Comparison of ENCODE assay signal across 8 cellular contexts in genomic region chr17:47188266-47188665, GRCh38. TPM values are rescaled to one million over a fixed set of nuclear protein-coding genes. Genes with fewer than 3 reads are reported as not detected.
DNase-seq lines count a peak whose midpoint lies in the region; ATAC-seq and TF ChIP-seq lines count a peak whose summit lies in the region.

No MANE protein-coding gene starts in this region.

- ATAC-seq in activated T-cell treated with anti-CD3 and anti-CD28 coated beads, Interleukin-2, amount 50 U/mL, for 4 hours = no peak
- no peak for ATAC-seq in lung (ENCODE audit: insufficient read depth, low FRiP score)
- ATAC-seq in GM19397 (IDR thresholded peaks at IDR 0.05; ENCODE audit: unreplicated experiment) = no peak

- H3K9me3 Mint-ChIP-seq in activated T-cell treated with anti-CD3 and anti-CD28 coated beads, Interleukin-2, amount 50 U/mL, for 4 hours = no peaks in the 10 kb centered on the region

- peak overlapping the region; percentile 92 for H3K4me3 Mint-ChIP-seq in activated T-cell treated with anti-CD3 and anti-CD28 coated beads, Interleukin-2, amount 50 U/mL, for 4 hours

- H3K27me3 ChIP-seq in PC-9 (ENCODE audit: insufficient read depth, low read depth) (no peaks in the 10 kb centered on the region), lung (ENCODE audit: control insufficient read depth, insufficient read depth) (no peaks in the 10 kb centered on the region)

- H3K4me2 ChIP-seq in PC-9 = peak overlapping the region; percentile 96

- CTCF ChIA-PET in PC-9 (lab: Charles Lee) = no interaction called here

- intact Hi-C loops in PC-9 (cut with micrococcal nuclease; ENCODE audit: unreplicated experiment) = no loop called here

- H3K4me1 Mint-ChIP-seq in activated T-cell treated with anti-CD3 and anti-CD28 coated beads, Interleukin-2, amount 50 U/mL, for 4 hours (ENCODE audit: low read depth) = peaks cover 58% of the 10 kb centered on the region

- no peak for TF ChIP-seq CTCF in PC-9 (conservative IDR thresholded peaks at IDR 0.05)
- TF ChIP-seq CTCF in lung (IDR thresholded peaks at IDR 0.05; ENCODE audit: control extremely low read depth, extremely low read depth) = no peak

- peaks cover 16% of the 10 kb centered on the region; the same call in 1 of the 2 replicates for H3K36me3 ChIP-seq in PC-9 (ENCODE audit: low read depth)
- H3K36me3 ChIP-seq in lung (ENCODE audit: control insufficient read depth in 2 of 2, insufficient read depth in 2 of 2, low read length in 2 of 2) = no peaks in the 10 kb centered on the region
- H3K36me3 ChIP-seq in urinary bladder (ENCODE audit: insufficient read depth) = no peaks in the 10 kb centered on the region

- no peaks in the 10 kb centered on the region for H3K9me3 ChIP-seq in PC-9 (ENCODE audit: insufficient read depth, low read depth)
- H3K9me3 ChIP-seq in lung (ENCODE audit: control insufficient read depth in 2 of 2, insufficient read depth in 1 of 2, low read length in 1 of 2) = no peaks in the 10 kb centered on the region

- WGBS in lung, 2 donors = 3% methylated on average over 6 of the region's 6 CpGs
- 1% methylated on average over 6 of the region's 6 CpGs for WGBS in urinary bladder

- peaks cover 58% of the 10 kb centered on the region for H3K79me2 ChIP-seq in PC-9 (ENCODE audit: low read depth)

- BruUV-seq in PC-9 (replicated peaks; lab: Mats Ljungman, UMichigan) = TSS peak; percentile 63

- H3K27ac ChIP-seq in PC-9 = peak overlapping the region; percentile 85
- peak overlapping the region; percentile 79 for H3K27ac ChIP-seq in cingulate gyrus (ENCODE audit: low read depth, low read length)
- H3K27ac ChIP-seq in lung (ENCODE audit: low read depth in 1 of 2, low read length in 1 of 2) = peak overlapping the region; percentile 90 to 93
- peak overlapping the region; percentile 84 for H3K27ac ChIP-seq in urinary bladder (ENCODE audit: low read depth)

- H3K36me3 Mint-ChIP-seq in activated T-cell treated with anti-CD3 and anti-CD28 coated beads, Interleukin-2, amount 50 U/mL, for 4 hours (ENCODE audit: insufficient read depth) = peaks cover 6% of the 10 kb centered on the region

- H3F3A ChIP-seq in PC-9 (ENCODE audit: insufficient read depth, low read depth) = peaks cover 21% of the 10 kb centered on the region

- peak overlapping the region; percentile 87 for H3K4me3 ChIP-seq in PC-9
- peak overlapping the region; percentile 50 for H3K4me3 ChIP-seq in lung
- H3K4me3 ChIP-seq in urinary bladder (ENCODE audit: low read depth, low read length) = peak overlapping the region; percentile 47

- peaks cover 19% of the 10 kb centered on the region for H4K20me1 ChIP-seq in PC-9 (ENCODE audit: insufficient read depth)

- POLR2A ChIA-PET in PC-9 (lab: Charles Lee; ENCODE audit: unreplicated experiment) = interaction anchor here (0.7 kb wide), 1 partner anchor 1757 kb away, joined by 14 read pairs; the partner anchor contains the start of gene SNF8

- H3K9me2 ChIP-seq in PC-9 (ENCODE audit: insufficient read depth) = no peaks in the 10 kb centered on the region

- peaks cover 32% of the 10 kb centered on the region for H3K4me1 ChIP-seq in PC-9 (replicated peaks; ENCODE audit: insufficient read depth)
- H3K4me1 ChIP-seq in lung (ENCODE audit: control insufficient read depth in 2 of 2, insufficient read depth in 2 of 2, low read length in 2 of 2) = peaks cover 0 to 16% of the 10 kb centered on the region in 2 donors
- H3K4me1 ChIP-seq in urinary bladder (ENCODE audit: insufficient read depth) = no peaks in the 10 kb centered on the region

- peak overlapping the region; percentile 83 for H2AFZ ChIP-seq in PC-9

- DNase-seq in activated T-cell treated with anti-CD3 and anti-CD28 coated beads, Interleukin-2, amount 50 U/mL, for 4 hours = no peak
- no peak for DNase-seq in activated T-cell treated with anti-CD3 and anti-CD28 coated beads, Interleukin-2, amount 50 U/mL, for 1 hour
- DNase-seq in PC-9 (no peak), lung (ENCODE audit: low spot score) (no peak), GOT3 (lab: John Stamatoyannopoulos, UW) (no peak)

- H3K27me3 Mint-ChIP-seq in activated T-cell treated with anti-CD3 and anti-CD28 coated beads, Interleukin-2, amount 50 U/mL, for 4 hours (ENCODE audit: low read depth) = no peaks in the 10 kb centered on the region

RNA-seq across cellular contexts. Expression of gene CDC27, which starts 0.8 kb away (rescaled TPM):
- 10 to 100 TPM; 61.1 to 74.9 (median 66.0) TPM for total RNA-seq in activated T-cell treated with anti-CD3 and anti-CD28 coated beads, Interleukin-2, amount 50 U/mL, for 4 hours
- total RNA-seq in PC-9 (2021) = 58.9 and 94.3 TPM in 2 replicates
- 10 to 100 TPM; 66.0 to 74.1 TPM for total RNA-seq in lung
- 10 to 100 TPM; 13.6 to 26.1 TPM for polyA plus RNA-seq in lung
- total RNA-seq in urinary bladder = 110 TPM
- 33.8 TPM for polyA plus RNA-seq in urinary bladder

RNA-seq across cellular contexts. Expression of gene MYL4, which starts 20.9 kb away (rescaled TPM):
- not detected for total RNA-seq in activated T-cell treated with anti-CD3 and anti-CD28 coated beads, Interleukin-2, amount 50 U/mL, for 4 hours
- not detected in 2 replicates for total RNA-seq in PC-9 (2021)
- 1 to 10 TPM in 1 of 2 donors, under 1 TPM in 1; 0.49 to 9.0 TPM for total RNA-seq in lung
- polyA plus RNA-seq in lung = under 1 TPM; 0.51 to 0.62 TPM
- total RNA-seq in urinary bladder = 31.7 TPM
- 0.53 TPM for polyA plus RNA-seq in urinary bladder
